17 cellular contexts compared by ENCODE assay signal in the genomic region with DNA sequence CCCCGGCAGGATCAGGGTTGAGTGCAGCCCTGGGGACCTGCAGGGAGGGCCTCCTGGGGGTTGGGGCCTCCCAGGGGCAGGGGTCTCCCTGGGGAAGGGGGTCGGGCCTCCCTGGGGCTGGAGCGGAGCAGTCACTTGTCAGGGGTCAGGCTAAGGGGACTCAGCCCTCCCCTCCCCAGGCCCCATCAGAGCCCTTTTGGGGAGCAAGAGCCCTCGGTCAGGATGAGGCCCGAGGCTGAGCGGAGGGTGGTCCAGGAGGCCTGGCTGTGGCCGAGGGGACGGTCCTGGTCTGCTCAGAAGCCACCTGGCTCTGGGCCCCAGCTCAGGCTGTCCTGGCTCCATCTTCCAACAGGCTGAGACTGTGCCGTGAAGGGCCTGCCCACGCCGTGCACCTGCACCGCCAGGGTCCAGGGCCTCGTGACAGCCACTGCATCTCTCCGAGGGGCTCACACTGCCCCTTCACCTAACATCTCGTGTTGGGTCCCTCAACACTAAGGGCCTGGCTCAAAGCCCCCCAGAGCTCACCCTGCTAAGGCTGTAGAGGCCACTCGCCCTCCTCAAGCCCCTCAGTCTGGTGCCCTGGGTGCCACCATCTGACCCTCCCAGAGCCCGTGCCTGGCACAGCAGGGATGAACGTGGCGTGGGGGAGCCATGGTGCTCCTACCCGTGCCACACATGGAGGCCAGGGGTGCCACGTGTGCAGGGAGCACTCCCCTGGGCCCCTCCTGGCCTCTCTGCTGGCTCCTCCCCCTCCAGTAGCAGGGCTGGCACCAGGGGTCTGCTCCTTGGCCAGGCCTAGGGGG. TPM values are rescaled to one million over a fixed set of nuclear protein-coding genes. Genes with fewer than 3 reads are reported as not detected.
DNase-seq lines count a peak whose midpoint lies in the region; ATAC-seq, FAIRE-seq and TF ChIP-seq lines count a peak whose summit lies in the region.
"Had no signal": no experiment of that assay in that cellular context is flagged by ENCODE, and none has a peak within 500 bp of the region (broad histone marks: within the 10 kb centered on the region; RNA-seq: fewer than 3 reads in every experiment).

No MANE protein-coding gene starts in this region.

- TF ChIP-seq CTCF in SK-N-SH (IDR thresholded peaks at IDR 0.05) (no peak), VCaP (conservative IDR thresholded peaks at IDR 0.05) (no peak), HepG2 (CRISPR knock-in tag; IDR thresholded peaks at IDR 0.05) (no peak), spleen (IDR thresholded peaks at IDR 0.05 in 8 of 11, conservative IDR thresholded peaks at IDR 0.05 in 3 of 11) (no peak), GM10266 (IDR thresholded peaks at IDR 0.05; ENCODE audit: control insufficient read depth, insufficient read depth, low read depth, missing control alignments) (no peak)

- DNase-seq in SK-N-SH (peak; percentile 48), HepG2 (ENCODE audit: low spot score) (no peak), spleen (peak; percentile 69), NCI-H748 (lab: John Stamatoyannopoulos, UW; ENCODE audit: unreplicated experiment) (no peak), GM10266 (ENCODE audit: extremely low spot score) (no peak)
- no peak for DNase-seq in NK-92 treated with Interleukin-12 subunit alpha and Interleukin-12 subunit beta, amount 100 ng/mL, for 24 hours (lab: John Stamatoyannopoulos, UW)
- DNase-seq: 8988T, COR-L47, MV-4-11, NCI-H1436, NCI-H748 treated with DMSO at 0.1 percent for 48 hours, PC-9, SHP77 had no signal

- TF ChIP-seq POLR2A in HepG2 (IDR thresholded peaks at IDR 0.05; ENCODE audit: insufficient read depth in 1 of 2, low read depth in 2 of 2, low read length in 2 of 2) (no peak), spleen (IDR thresholded peaks at IDR 0.05) (no peak)

- no peaks in the 10 kb centered on the region for H3K9me2 ChIP-seq in SK-N-SH

- WGBS in SK-N-SH (ENCODE audit: low lambda C conversion rate), result 91% methylated on average over 17 of the region's 21 CpGs
- 90% methylated on average over 11 of the region's 21 CpGs for WGBS in HepG2 (ENCODE audit: low lambda C conversion rate)
- 87 to 94% (median 92%) methylated on average over 14 to 21 of the region's 21 CpGs for WGBS in spleen, 5 donors

- H3K79me2 ChIP-seq in SK-N-SH (ENCODE audit: insufficient read depth), result no peaks in the 10 kb centered on the region
- no peaks in the 10 kb centered on the region for H3K79me2 ChIP-seq in HepG2 (ENCODE audit: insufficient read depth, low read length)

- ATAC-seq in SK-N-SH treated with all-trans-retinoic acid at 6 μM for 48 hours (no peak; the same call in 1 of the 3 replicates), HepG2 (peak; percentile 5; the same call in 2 of the 3 replicates)

- H3K9me3 ChIP-seq in SK-N-SH, result no peaks in the 10 kb centered on the region
- no peaks in the 10 kb centered on the region for H3K9me3 ChIP-seq in HepG2 (ENCODE audit: low read length)
- H3K9me3 ChIP-seq in spleen, result no peaks in the 10 kb centered on the region

- no peak overlapping the region for H3K27ac ChIP-seq in SK-N-SH (ENCODE audit: low read depth in 2 of 2, low read length in 1 of 2)
- peak overlapping the region; percentile 43 for H3K27ac ChIP-seq in VCaP
- no peak overlapping the region for H3K27ac ChIP-seq in HepG2 (ENCODE audit: extremely low read length, insufficient read depth, low read length)
- no peak overlapping the region for H3K27ac ChIP-seq in spleen
- H3K27ac ChIP-seq: PC-9 had no signal

- H4K20me1 ChIP-seq in SK-N-SH (ENCODE audit: insufficient read depth), result no peaks in the 10 kb centered on the region
- no peaks in the 10 kb centered on the region for H4K20me1 ChIP-seq in HepG2 (ENCODE audit: insufficient read depth, low read length)

- H3K4me2 ChIP-seq in SK-N-SH, result no peak overlapping the region
- no peak overlapping the region for H3K4me2 ChIP-seq in HepG2 (ENCODE audit: low read depth, low read length)
- H3K4me2 ChIP-seq: PC-9 had no signal

- TF ChIP-seq RAD21 in SK-N-SH (IDR thresholded peaks at IDR 0.05; ENCODE audit: low read length) (no peak), HepG2 (CRISPR knock-in tag; IDR thresholded peaks at IDR 0.05) (no peak)

- no peak for FAIRE-seq in HepG2 (lab: Jason Lieb, UNC)

- CTCF ChIA-PET in SK-N-SH (lab: Yijun Ruan, JAX), result interaction anchor here (0.6 to 1.0 kb wide), 2 partner anchors 203 to 222 kb away, joined by 3 to 4 read pairs; no protein-coding TSS in a partner anchor
- CTCF ChIA-PET in HepG2 (lab: Yijun Ruan, JAX; ENCODE audit: low intra/inter-chr PET ratio, low total read pairs), result no interaction called here

- H2AFZ ChIP-seq in SK-N-SH (ENCODE audit: low read depth), result no peak overlapping the region
- H2AFZ ChIP-seq in HepG2 (ENCODE audit: low read length), result no peak overlapping the region
- H2AFZ ChIP-seq: PC-9 had no signal

- no TSS peak for BruUV-seq in HepG2 (replicated peaks; lab: Mats Ljungman, UMichigan)

- H3K4me1 ChIP-seq in SK-N-SH (ENCODE audit: control insufficient read depth in 1 of 2, insufficient read depth in 2 of 2, low read depth in 1 of 2, low read length in 1 of 2) (no peaks in the 10 kb centered on the region), HepG2 (ENCODE audit: insufficient read depth, low read length) (peaks cover 36% of the 10 kb centered on the region), spleen (peaks cover 0 to 14% (median 2%) of the 10 kb centered on the region in 6 donors)

- in situ Hi-C loops in HepG2 (cut with HindIII; ENCODE audit: extremely low pct_ligation_motif_present, low pct_unique_long_range_greater_than_20kb), result no loop called here

- POLR2A ChIA-PET in SK-N-SH (lab: Yijun Ruan, JAX) (no interaction called here), HepG2 (lab: Yijun Ruan, JAX) (no interaction called here)

- H3K27me3 ChIP-seq in SK-N-SH (ENCODE audit: insufficient read depth) (no peaks in the 10 kb centered on the region), HepG2 (ENCODE audit: control insufficient read depth in 1 of 2, insufficient read depth in 2 of 2, low read length in 2 of 2) (no peaks in the 10 kb centered on the region), spleen (replicated peaks in 1 of 7) (no peaks in the 10 kb centered on the region)

- H3F3A ChIP-seq in SK-N-SH (replicated peaks; ENCODE audit: insufficient read depth), result peaks cover 4% of the 10 kb centered on the region

- TF ChIP-seq EP300 in SK-N-SH (IDR thresholded peaks at IDR 0.05; ENCODE audit: borderline replicate concordance in 1 of 2, low read depth in 1 of 2, low read length in 1 of 2) (no peak), HepG2 (IDR thresholded peaks at IDR 0.05; ENCODE audit: low read depth in 2 of 2, low read length in 2 of 2) (no peak), HepG2 (CRISPR knock-in tag; IDR thresholded peaks at IDR 0.05; ENCODE audit: borderline replicate concordance) (no peak)

- H3K36me3 ChIP-seq in SK-N-SH (replicated peaks in 1 of 2; ENCODE audit: control insufficient read depth in 1 of 2, insufficient read depth in 2 of 2, low read length in 1 of 2) (peaks cover 8 to 13% of the 10 kb centered on the region in 2 experiments), HepG2 (replicated peaks in 1 of 2; ENCODE audit: control insufficient read depth in 1 of 2, insufficient read depth in 2 of 2, low read length in 2 of 2) (no peaks in the 10 kb centered on the region), spleen (peaks cover 0 to 100% (median 66%) of the 10 kb centered on the region in 6 donors)

- H3K9ac ChIP-seq in SK-N-SH, result no peak overlapping the region
- no peak overlapping the region for H3K9ac ChIP-seq in HepG2 (ENCODE audit: insufficient read depth, low read depth, low read length)

- H3K4me3 ChIP-seq in SK-N-SH (ENCODE audit: low read depth in 2 of 2, low read length in 1 of 2), result no peak overlapping the region
- H3K4me3 ChIP-seq in HepG2 (replicated peaks in 1 of 3; ENCODE audit: insufficient read depth in 1 of 3, low read depth in 2 of 3, low read length in 3 of 3), result no peak overlapping the region
- H3K4me3 ChIP-seq in spleen, result no peak overlapping the region
- H3K4me3 ChIP-seq: PC-9 had no signal

- intact Hi-C loops in HepG2 (cut with micrococcal nuclease; ENCODE audit: unreplicated experiment) (no loop called here), spleen (cut with DNase I; ENCODE audit: low total_unique reads) (no loop called here)

RNA-seq across cellular contexts. Expression of a gene that starts 12.9 kb away (rescaled TPM):
- polyA plus RNA-seq in SK-N-SH (2012; rRNA removed) (0.10 TPM in 1 of 2 replicates, not detected in the other), HepG2 (2011; rRNA removed) (1.9 and 2.3 TPM in 2 replicates), spleen (under 1 TPM in 2 of 3 donors, not detected in 1; 0.11 to 0.61 TPM)
- 0.17 TPM in 1 of 2 replicates, not detected in the other for polyA plus RNA-seq in SK-N-SH (2012; cell fraction: cytosol; rRNA removed)
- polyA plus RNA-seq in SK-N-SH (2012; cell fraction: nucleus; rRNA removed), result 0.23 TPM in 2 replicates
- total RNA-seq in HepG2 (2016; rRNA removed; fragmentation: Illumina TruSeq; extraction: Trizol) (4.4 and 6.1 TPM in 2 replicates), spleen (10 to 100 TPM in 3 of 7 donors, 1 to 10 TPM in 4; 3.1 to 40.7 (median 9.3) TPM)
- 0.44 and 1.3 TPM in 2 replicates for total RNA-seq in HepG2 (2016; cell fraction: cytosol; rRNA removed; fragmentation: Illumina TruSeq; extraction: Trizol; ENCODE audit: low read depth)
- 4.0 and 5.3 TPM in 2 replicates for total RNA-seq in HepG2 (2016; cell fraction: insoluble cytoplasmic fraction; rRNA removed; fragmentation: Illumina TruSeq; extraction: Trizol)
- 2.9 and 3.3 TPM in 2 replicates for total RNA-seq in HepG2 (2016; cell fraction: membrane; rRNA removed; fragmentation: Illumina TruSeq; extraction: Trizol)
- total RNA-seq in HepG2 (2016; cell fraction: nucleus; rRNA removed; fragmentation: Illumina TruSeq; extraction: Trizol), result 3.8 and 5.3 TPM in 2 replicates
- 2.0 and 3.2 TPM in 2 replicates for polyA plus RNA-seq in HepG2 (2011; cell fraction: cytosol; rRNA removed)
- polyA plus RNA-seq in HepG2 (2011; cell fraction: nucleus; rRNA removed), result 2.5 and 3.0 TPM in 2 replicates
- 0.83 and 1.6 TPM in 2 replicates for polyA plus RNA-seq in HepG2 (2012)
- 0.18 and 0.37 TPM in 2 replicates for polyA plus RNA-seq in HepG2 (2016; cell fraction: cytosol; fragmentation: Illumina TruSeq; extraction: Trizol; ENCODE audit: low read depth)
- polyA plus RNA-seq in HepG2 (2016; cell fraction: insoluble cytoplasmic fraction; fragmentation: Illumina TruSeq; extraction: Trizol; ENCODE audit: low read depth), result 2.3 and 3.1 TPM in 2 replicates
- polyA plus RNA-seq in HepG2 (2016; cell fraction: membrane; fragmentation: Illumina TruSeq; extraction: Trizol; ENCODE audit: low read depth), result 0.77 and 1.0 TPM in 2 replicates
- 3.6 and 4.4 TPM in 2 replicates for polyA plus RNA-seq in HepG2 (2016; cell fraction: nucleus; fragmentation: Illumina TruSeq; extraction: Trizol; ENCODE audit: insufficient read depth, low read depth)
- 2.7 TPM in 1 of 2 replicates, not detected in the other for polyA minus RNA-seq in HepG2 (2011; rRNA and poly(A)+ RNA removed; ENCODE audit: low replicate concordance)
- polyA minus RNA-seq in HepG2 (2011; cell fraction: cytosol; rRNA and poly(A)+ RNA removed), result 2.5 and 3.4 TPM in 2 replicates
- 1.8 and 2.7 TPM in 2 replicates for polyA minus RNA-seq in HepG2 (2011; cell fraction: nucleus; rRNA and poly(A)+ RNA removed)
- total RNA-seq: HT1080 had no signal
- polyA plus RNA-seq: CD14-positive monocyte had no signal

RNA-seq across cellular contexts. Expression of a gene that starts 27.9 kb away (rescaled TPM):
- polyA plus RNA-seq in SK-N-SH (2012; rRNA removed) (6.6 and 6.8 TPM in 2 replicates), HepG2 (2011; rRNA removed) (2.3 and 2.5 TPM in 2 replicates), spleen (10 to 100 TPM in 2 of 3 donors, 1 to 10 TPM in 1; 8.4 to 26.1 (median 14.3) TPM)
- polyA plus RNA-seq in SK-N-SH (2012; cell fraction: cytosol; rRNA removed), result 3.3 and 4.3 TPM in 2 replicates
- 26.3 and 41.0 TPM in 2 replicates for polyA plus RNA-seq in SK-N-SH (2012; cell fraction: nucleus; rRNA removed)
- total RNA-seq in HepG2 (2016; rRNA removed; fragmentation: Illumina TruSeq; extraction: Trizol) (6.3 and 8.3 TPM in 2 replicates), spleen (10 to 100 TPM; 19.0 to 86.4 (median 46.1) TPM)
- 1.5 and 2.3 TPM in 2 replicates for total RNA-seq in HepG2 (2016; cell fraction: cytosol; rRNA removed; fragmentation: Illumina TruSeq; extraction: Trizol; ENCODE audit: low read depth)
- 5.7 and 9.5 TPM in 2 replicates for total RNA-seq in HepG2 (2016; cell fraction: insoluble cytoplasmic fraction; rRNA removed; fragmentation: Illumina TruSeq; extraction: Trizol)
- 2.0 and 2.8 TPM in 2 replicates for total RNA-seq in HepG2 (2016; cell fraction: membrane; rRNA removed; fragmentation: Illumina TruSeq; extraction: Trizol)
- total RNA-seq in HepG2 (2016; cell fraction: nucleus; rRNA removed; fragmentation: Illumina TruSeq; extraction: Trizol), result 10.0 and 10.5 TPM in 2 replicates
- 1.4 and 2.3 TPM in 2 replicates for polyA plus RNA-seq in HepG2 (2011; cell fraction: cytosol; rRNA removed)
- 15.9 and 17.4 TPM in 2 replicates for polyA plus RNA-seq in HepG2 (2011; cell fraction: nucleus; rRNA removed)
- 4.7 and 7.6 TPM in 2 replicates for polyA plus RNA-seq in HepG2 (2012)
- 0.37 and 0.40 TPM in 2 replicates for polyA plus RNA-seq in HepG2 (2016; cell fraction: cytosol; fragmentation: Illumina TruSeq; extraction: Trizol; ENCODE audit: low read depth)
- 2.7 and 2.9 TPM in 2 replicates for polyA plus RNA-seq in HepG2 (2016; cell fraction: insoluble cytoplasmic fraction; fragmentation: Illumina TruSeq; extraction: Trizol; ENCODE audit: low read depth)
- 0.61 and 0.71 TPM in 2 replicates for polyA plus RNA-seq in HepG2 (2016; cell fraction: membrane; fragmentation: Illumina TruSeq; extraction: Trizol; ENCODE audit: low read depth)
- polyA plus RNA-seq in HepG2 (2016; cell fraction: nucleus; fragmentation: Illumina TruSeq; extraction: Trizol; ENCODE audit: insufficient read depth, low read depth), result 15.6 and 16.9 TPM in 2 replicates
- 2.3 and 6.5 TPM in 2 replicates for polyA minus RNA-seq in HepG2 (2011; rRNA and poly(A)+ RNA removed; ENCODE audit: low replicate concordance)
- 2.5 and 4.0 TPM in 2 replicates for polyA minus RNA-seq in HepG2 (2011; cell fraction: cytosol; rRNA and poly(A)+ RNA removed)
- 5.9 and 7.1 TPM in 2 replicates for polyA minus RNA-seq in HepG2 (2011; cell fraction: nucleus; rRNA and poly(A)+ RNA removed)

RNA-seq across cellular contexts. Expression of a gene that starts 57.4 kb away (rescaled TPM):
- polyA plus RNA-seq in SK-N-SH (2012; rRNA removed) (108 and 128 TPM in 2 replicates), HepG2 (2011; rRNA removed) (103 and 113 TPM in 2 replicates), spleen (100 to 1,000 TPM in 2 of 3 donors, 10 to 100 TPM in 1; 100.0 to 229 (median 164) TPM)
- polyA plus RNA-seq in SK-N-SH (2012; cell fraction: cytosol; rRNA removed), result 138 and 139 TPM in 2 replicates
- polyA plus RNA-seq in SK-N-SH (2012; cell fraction: nucleus; rRNA removed), result 49.3 and 55.5 TPM in 2 replicates
- total RNA-seq in HepG2 (2016; rRNA removed; fragmentation: Illumina TruSeq; extraction: Trizol) (37.2 and 54.0 TPM in 2 replicates), spleen (100 to 1,000 TPM in 4 of 7 donors, 10 to 100 TPM in 3; 59.3 to 264 (median 191) TPM)
- 362 and 379 TPM in 2 replicates for total RNA-seq in HepG2 (2016; cell fraction: cytosol; rRNA removed; fragmentation: Illumina TruSeq; extraction: Trizol; ENCODE audit: low read depth)
- 32.4 and 58.8 TPM in 2 replicates for total RNA-seq in HepG2 (2016; cell fraction: insoluble cytoplasmic fraction; rRNA removed; fragmentation: Illumina TruSeq; extraction: Trizol)
- total RNA-seq in HepG2 (2016; cell fraction: membrane; rRNA removed; fragmentation: Illumina TruSeq; extraction: Trizol), result 234 and 253 TPM in 2 replicates
- 25.6 and 29.4 TPM in 2 replicates for total RNA-seq in HepG2 (2016; cell fraction: nucleus; rRNA removed; fragmentation: Illumina TruSeq; extraction: Trizol)
- polyA plus RNA-seq in HepG2 (2011; cell fraction: cytosol; rRNA removed), result 80.0 TPM in 2 replicates
- 27.5 and 33.8 TPM in 2 replicates for polyA plus RNA-seq in HepG2 (2011; cell fraction: nucleus; rRNA removed)
- 83.2 and 95.1 TPM in 2 replicates for polyA plus RNA-seq in HepG2 (2012)
- polyA plus RNA-seq in HepG2 (2016; cell fraction: cytosol; fragmentation: Illumina TruSeq; extraction: Trizol; ENCODE audit: low read depth), result 889 and 952 TPM in 2 replicates
- 61.2 and 81.9 TPM in 2 replicates for polyA plus RNA-seq in HepG2 (2016; cell fraction: insoluble cytoplasmic fraction; fragmentation: Illumina TruSeq; extraction: Trizol; ENCODE audit: low read depth)
- polyA plus RNA-seq in HepG2 (2016; cell fraction: membrane; fragmentation: Illumina TruSeq; extraction: Trizol; ENCODE audit: low read depth), result 488 and 495 TPM in 2 replicates
- polyA plus RNA-seq in HepG2 (2016; cell fraction: nucleus; fragmentation: Illumina TruSeq; extraction: Trizol; ENCODE audit: insufficient read depth, low read depth), result 59.1 and 78.9 TPM in 2 replicates
- 61.6 and 63.3 TPM in 2 replicates for polyA minus RNA-seq in HepG2 (2011; rRNA and poly(A)+ RNA removed; ENCODE audit: low replicate concordance)
- 27.4 and 34.8 TPM in 2 replicates for polyA minus RNA-seq in HepG2 (2011; cell fraction: cytosol; rRNA and poly(A)+ RNA removed)
- polyA minus RNA-seq in HepG2 (2011; cell fraction: nucleus; rRNA and poly(A)+ RNA removed), result 22.8 and 23.6 TPM in 2 replicates

Comparison
In these comparisons a context has a peak if more than half of its experiments do, and no peak if none do; other contexts are left out.
1. DNase-seq: peak in SK-N-SH (single experiment) and spleen (single experiment); none in HepG2 (single experiment), NCI-H748 (single experiment), GM10266 (single experiment) and NK-92 treated with Interleukin-12 subunit alpha and Interleukin-12 subunit beta, amount 100 ng/mL, for 24 hours (single experiment).